ENCODE assay signal across 1 cellular context in the genomic region with DNA sequence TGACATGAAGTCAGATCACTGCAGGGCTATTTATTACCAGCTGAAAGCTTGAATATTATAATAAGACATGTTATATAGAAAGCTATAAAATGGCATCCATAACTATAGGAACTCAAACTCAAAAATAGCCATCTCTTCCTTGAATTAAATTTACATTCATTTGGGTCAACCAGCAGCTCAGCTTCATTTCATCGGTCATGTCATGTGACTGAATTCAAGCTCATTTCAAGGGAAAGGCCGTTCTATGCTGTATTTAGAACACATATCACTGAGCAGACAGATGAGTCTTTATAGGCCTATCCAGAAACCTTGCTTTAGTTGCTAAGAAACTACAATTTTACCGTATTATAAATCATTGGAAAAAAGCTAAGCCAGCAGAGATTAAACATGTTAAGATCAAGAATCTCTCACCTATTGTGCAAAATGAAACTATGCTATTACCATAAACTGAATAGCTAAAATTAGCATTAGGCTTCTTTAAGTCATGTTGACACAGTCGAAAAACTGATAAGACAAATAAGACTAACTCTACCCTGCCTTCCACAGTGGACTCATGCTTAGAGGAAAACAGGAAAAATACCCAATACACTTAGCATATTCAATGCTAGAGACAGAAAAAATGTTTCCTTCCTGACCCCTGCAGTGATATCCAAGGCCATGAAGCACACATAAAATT.
TF ChIP-seq lines count a peak whose summit lies in the region.

No MANE protein-coding gene starts in this region.

TF ChIP-seq in SK-N-SH, 30 proteins besides CTCF, POLR2A, EP300 and RAD21 (continued from another document):
- TF ChIP-seq IRF3 (IDR thresholded peaks at IDR 0.05; ENCODE audit: low read depth, low read length) (no peak), YY1 (IDR thresholded peaks at IDR 0.05; ENCODE audit: low read depth) (no peak)
